8 cellular contexts compared by ENCODE assay signal in genomic region chr3:141646760-141647561, GRCh38.
A peak's percentile ranks its signal among the peaks of the same experiment; 100 is the strongest.
DNase-seq lines count a peak whose midpoint lies in the region; ATAC-seq lines count a peak whose summit lies in the region.

No MANE protein-coding gene starts in this region.

- DNase-seq in DMS114 treated with DMSO at 0.1 percent for 48 hours (lab: John Stamatoyannopoulos, UW; ENCODE audit: unreplicated experiment): peak; percentile 26
- peak; percentile 77 for DNase-seq in NAMALWA (ENCODE audit: low spot score)
- peak; percentile 25 to 79 for DNase-seq in SW 1271 (lab: John Stamatoyannopoulos, UW)
- peak; percentile 86 for DNase-seq in iPS-NIHi7 (ENCODE audit: extremely low spot score)
- no peak for DNase-seq in activated naive CD4-positive, alpha-beta T cell (lab: John Stamatoyannopoulos, UW)
- no peak for DNase-seq in NCI-H2227 treated with DMSO at 0.1 percent for 48 hours (lab: John Stamatoyannopoulos, UW)

- no peak for ATAC-seq in HG02885 (IDR thresholded peaks at IDR 0.05; ENCODE audit: poor library complexity, unreplicated experiment)
- no peak for ATAC-seq in HG02981 (IDR thresholded peaks at IDR 0.05; ENCODE audit: unreplicated experiment)

Comparison
In these comparisons a context has a peak if more than half of its experiments do, and no peak if none do; other contexts are left out.
1. DNase-seq: peak in DMS114 treated with DMSO at 0.1 percent for 48 hours (single experiment), NAMALWA (single experiment), SW 1271 (2 of 2) and iPS-NIHi7 (single experiment); none in activated naive CD4-positive, alpha-beta T cell (0 of 4) and NCI-H2227 treated with DMSO at 0.1 percent for 48 hours (single experiment).